1 cellular context compared by ENCODE assay signal in genomic region chr21:43603230-43603626, GRCh38.
TF ChIP-seq lines count a peak whose summit lies in the region.

No MANE protein-coding gene starts in this region.

TF ChIP-seq in K562, 482 proteins besides CTCF, POLR2A, EP300 and RAD21:
- TF ChIP-seq MCM5 (IDR thresholded peaks at IDR 0.05; ENCODE audit: low read depth) (no peak), ZBTB7A (IDR thresholded peaks at IDR 0.05; ENCODE audit: borderline replicate concordance, control insufficient read depth, low read depth, low read length) (no peak), FUS (optimal IDR thresholded peaks at IDR 0.05; ENCODE audit: low read depth, low read length) (no peak), THAP12 (CRISPR knock-in tag; IDR thresholded peaks at IDR 0.05) (no peak), KDM1A (IDR thresholded peaks at IDR 0.05) (no peak), CBFA2T3 (IDR thresholded peaks at IDR 0.05) (no peak), GTF2A2 (tag; IDR thresholded peaks at IDR 0.05) (no peak)
- TF ChIP-seq, protein P1, sequence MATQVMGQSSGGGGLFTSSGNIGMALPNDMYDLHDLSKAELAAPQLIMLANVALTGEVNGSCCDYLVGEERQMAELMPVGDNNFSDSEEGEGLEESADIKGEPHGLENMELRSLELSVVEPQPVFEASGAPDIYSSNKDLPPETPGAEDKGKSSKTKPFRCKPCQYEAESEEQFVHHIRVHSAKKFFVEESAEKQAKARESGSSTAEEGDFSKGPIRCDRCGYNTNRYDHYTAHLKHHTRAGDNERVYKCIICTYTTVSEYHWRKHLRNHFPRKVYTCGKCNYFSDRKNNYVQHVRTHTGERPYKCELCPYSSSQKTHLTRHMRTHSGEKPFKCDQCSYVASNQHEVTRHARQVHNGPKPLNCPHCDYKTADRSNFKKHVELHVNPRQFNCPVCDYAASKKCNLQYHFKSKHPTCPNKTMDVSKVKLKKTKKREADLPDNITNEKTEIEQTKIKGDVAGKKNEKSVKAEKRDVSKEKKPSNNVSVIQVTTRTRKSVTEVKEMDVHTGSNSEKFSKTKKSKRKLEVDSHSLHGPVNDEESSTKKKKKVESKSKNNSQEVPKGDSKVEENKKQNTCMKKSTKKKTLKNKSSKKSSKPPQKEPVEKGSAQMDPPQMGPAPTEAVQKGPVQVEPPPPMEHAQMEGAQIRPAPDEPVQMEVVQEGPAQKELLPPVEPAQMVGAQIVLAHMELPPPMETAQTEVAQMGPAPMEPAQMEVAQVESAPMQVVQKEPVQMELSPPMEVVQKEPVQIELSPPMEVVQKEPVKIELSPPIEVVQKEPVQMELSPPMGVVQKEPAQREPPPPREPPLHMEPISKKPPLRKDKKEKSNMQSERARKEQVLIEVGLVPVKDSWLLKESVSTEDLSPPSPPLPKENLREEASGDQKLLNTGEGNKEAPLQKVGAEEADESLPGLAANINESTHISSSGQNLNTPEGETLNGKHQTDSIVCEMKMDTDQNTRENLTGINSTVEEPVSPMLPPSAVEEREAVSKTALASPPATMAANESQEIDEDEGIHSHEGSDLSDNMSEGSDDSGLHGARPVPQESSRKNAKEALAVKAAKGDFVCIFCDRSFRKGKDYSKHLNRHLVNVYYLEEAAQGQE (CRISPR knock-in tag; IDR thresholded peaks at IDR 0.05; ENCODE audit: low read depth) = no peak
- TF ChIP-seq, protein P2, sequence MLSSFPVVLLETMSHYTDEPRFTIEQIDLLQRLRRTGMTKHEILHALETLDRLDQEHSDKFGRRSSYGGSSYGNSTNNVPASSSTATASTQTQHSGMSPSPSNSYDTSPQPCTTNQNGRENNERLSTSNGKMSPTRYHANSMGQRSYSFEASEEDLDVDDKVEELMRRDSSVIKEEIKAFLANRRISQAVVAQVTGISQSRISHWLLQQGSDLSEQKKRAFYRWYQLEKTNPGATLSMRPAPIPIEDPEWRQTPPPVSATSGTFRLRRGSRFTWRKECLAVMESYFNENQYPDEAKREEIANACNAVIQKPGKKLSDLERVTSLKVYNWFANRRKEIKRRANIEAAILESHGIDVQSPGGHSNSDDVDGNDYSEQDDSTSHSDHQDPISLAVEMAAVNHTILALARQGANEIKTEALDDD (IDR thresholded peaks at IDR 0.05) = no peak
- TF ChIP-seq, protein P3, sequence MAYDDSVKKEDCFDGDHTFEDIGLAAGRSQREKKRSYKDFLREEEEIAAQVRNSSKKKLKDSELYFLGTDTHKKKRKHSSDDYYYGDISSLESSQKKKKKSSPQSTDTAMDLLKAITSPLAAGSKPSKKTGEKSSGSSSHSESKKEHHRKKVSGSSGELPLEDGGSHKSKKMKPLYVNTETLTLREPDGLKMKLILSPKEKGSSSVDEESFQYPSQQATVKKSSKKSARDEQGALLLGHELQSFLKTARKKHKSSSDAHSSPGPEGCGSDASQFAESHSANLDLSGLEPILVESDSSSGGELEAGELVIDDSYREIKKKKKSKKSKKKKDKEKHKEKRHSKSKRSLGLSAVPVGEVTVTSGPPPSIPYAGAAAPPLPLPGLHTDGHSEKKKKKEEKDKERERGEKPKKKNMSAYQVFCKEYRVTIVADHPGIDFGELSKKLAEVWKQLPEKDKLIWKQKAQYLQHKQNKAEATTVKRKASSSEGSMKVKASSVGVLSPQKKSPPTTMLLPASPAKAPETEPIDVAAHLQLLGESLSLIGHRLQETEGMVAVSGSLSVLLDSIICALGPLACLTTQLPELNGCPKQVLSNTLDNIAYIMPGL (CRISPR knock-in tag; IDR thresholded peaks at IDR 0.05) = no peak
- TF ChIP-seq, protein P4, sequence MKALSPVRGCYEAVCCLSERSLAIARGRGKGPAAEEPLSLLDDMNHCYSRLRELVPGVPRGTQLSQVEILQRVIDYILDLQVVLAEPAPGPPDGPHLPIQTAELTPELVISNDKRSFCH (CRISPR knock-in tag; IDR thresholded peaks at IDR 0.05) = no peak
- TF ChIP-seq, protein P4 (tag; IDR thresholded peaks at IDR 0.05) = no peak
